ENCODE assay signal across 14 cellular contexts in the genomic region with DNA sequence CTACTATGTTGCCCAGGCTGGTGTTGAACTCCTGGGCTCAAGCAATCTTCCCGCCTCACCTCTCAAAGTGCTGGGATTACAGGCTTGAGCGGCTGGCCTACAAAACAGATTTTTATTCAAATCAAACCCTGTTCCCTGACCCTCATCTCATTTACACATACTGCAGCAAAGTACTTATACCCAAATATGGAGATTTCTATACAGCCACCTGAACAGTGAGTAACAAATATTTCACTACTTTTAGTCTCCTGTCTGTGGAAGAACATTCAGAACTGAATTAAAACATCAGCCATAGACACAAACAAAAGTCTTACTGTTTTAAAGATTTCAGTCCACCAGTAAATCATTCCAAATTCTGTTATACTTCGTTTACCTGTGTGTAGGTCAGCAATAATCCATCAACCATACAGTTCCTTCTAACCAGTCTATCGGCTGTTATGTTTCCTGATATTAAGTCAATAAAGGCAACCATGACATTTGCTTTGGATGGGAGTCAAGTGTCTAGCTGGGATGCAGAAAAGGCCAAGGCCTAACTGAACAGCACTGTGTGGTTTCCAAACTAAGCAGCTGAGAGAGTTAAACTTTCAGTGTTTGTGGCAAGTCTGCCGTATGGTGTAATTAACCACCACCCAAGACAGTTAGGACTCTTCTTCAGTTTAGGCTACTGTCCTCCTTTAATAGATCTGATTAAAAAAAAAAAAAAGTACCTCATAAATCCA. TPM values are rescaled to one million over a fixed set of nuclear protein-coding genes. Genes with fewer than 3 reads are reported as not detected.
DNase-seq lines count a peak whose midpoint lies in the region; ATAC-seq, FAIRE-seq and TF ChIP-seq lines count a peak whose summit lies in the region.
"Had no signal": no experiment of that assay in that cellular context is flagged by ENCODE, and none has a peak within 500 bp of the region (broad histone marks: within the 10 kb centered on the region; RNA-seq: fewer than 3 reads in every experiment).

No MANE protein-coding gene starts in this region.

- no peak for TF ChIP-seq EP300 in HepG2 (IDR thresholded peaks at IDR 0.05; ENCODE audit: low read depth in 2 of 2, low read length in 2 of 2)
- no peak for TF ChIP-seq EP300 in HepG2 (CRISPR knock-in tag; IDR thresholded peaks at IDR 0.05; ENCODE audit: borderline replicate concordance)

- 100% methylated on average over 2 of the region's 5 CpGs; no CpG with 5 or more reads in 1 of the 2 experiments for WGBS in IMR-90 (ENCODE audit: extremely low coverage in 2 of 2, insufficient read length in 1 of 2), 2 experiments
- 75% methylated on average over 5 of the region's 5 CpGs for WGBS in HepG2 (ENCODE audit: low lambda C conversion rate)
- WGBS in hepatocyte (ENCODE audit: low lambda C conversion rate, missing lambda C conversion rate), result 86% methylated on average over 5 of the region's 5 CpGs

- no peak overlapping the region; the same call in 1 of the 2 replicates for H3K18ac ChIP-seq in IMR-90 (ENCODE audit: low read depth, low read length)

- peaks cover 15 to 27% of the 10 kb centered on the region in 2 donors for H3K36me3 Mint-ChIP-seq in CD4-positive, alpha-beta memory T cell

- no peak overlapping the region for H3K14ac ChIP-seq in IMR-90 (replicated peaks; ENCODE audit: low read depth, low read length)

- H2BK5ac ChIP-seq in IMR-90 (ENCODE audit: low read depth, low read length, poor library complexity, severe bottlenecking), result no peak overlapping the region

- POLR2A ChIA-PET in CD4-positive, alpha-beta memory T cell (lab: Charles Lee; ENCODE audit: partially characterized antibody), result interaction anchor here (0.8 to 1.7 kb wide), 6 partner anchors 15 to 87 kb away, joined by 3 to 18 read pairs (median 5); a partner anchor contains a TSS
- POLR2A ChIA-PET in IMR-90 (lab: Charles Lee; ENCODE audit: unreplicated experiment), result no interaction called here
- POLR2A ChIA-PET in HepG2 (lab: Yijun Ruan, JAX), result no interaction called here

- no peak overlapping the region for H4K91ac ChIP-seq in IMR-90 (ENCODE audit: insufficient read depth, low read depth, low read length)

- in situ Hi-C loops in IMR-90 (cut with MboI; ENCODE audit: low sequenced_read_pairs) (no loop called here), HepG2 (cut with HindIII; ENCODE audit: extremely low pct_ligation_motif_present, low pct_unique_long_range_greater_than_20kb) (no loop called here)

- H3K79me2 ChIP-seq in HepG2 (ENCODE audit: insufficient read depth, low read length), result peaks cover 22% of the 10 kb centered on the region
- H3K79me2 ChIP-seq in hepatocyte, result peaks cover 63% of the 10 kb centered on the region

- H3K9me3 ChIP-seq in CD4-positive, alpha-beta memory T cell (ENCODE audit: control insufficient read depth in 1 of 2, low read length in 2 of 2), result peaks cover 0 to 2% of the 10 kb centered on the region in 2 donors
- H3K9me3 ChIP-seq in IMR-90 (ENCODE audit: control insufficient read depth, insufficient read depth, low read length), result no peaks in the 10 kb centered on the region
- no peaks in the 10 kb centered on the region for H3K9me3 ChIP-seq in HepG2 (ENCODE audit: low read length)
- H3K9me3 ChIP-seq in hepatocyte (ENCODE audit: low read depth), result no peaks in the 10 kb centered on the region
- H3K9me3 ChIP-seq: SJSA1 had no signal

- H3K23ac ChIP-seq in IMR-90 (ENCODE audit: low read depth, low read length), result peak overlapping the region; percentile 48; the same call in 1 of the 2 replicates

- TF ChIP-seq POLR2A in IMR-90 (IDR thresholded peaks at IDR 0.05; ENCODE audit: low read depth, low read length) (no peak), HepG2 (IDR thresholded peaks at IDR 0.05; ENCODE audit: insufficient read depth in 1 of 2, low read depth in 2 of 2, low read length in 2 of 2) (no peak)

- no peak overlapping the region for H2AK5ac ChIP-seq in IMR-90 (ENCODE audit: low read depth, low read length)

- H3K9ac ChIP-seq in IMR-90 (ENCODE audit: low read depth, low read length) (no peak overlapping the region), HepG2 (ENCODE audit: insufficient read depth, low read depth, low read length) (no peak overlapping the region)

- no peak overlapping the region for H2AK9ac ChIP-seq in IMR-90 (replicated peaks; ENCODE audit: low read depth, low read length, poor library complexity)

- DNase-seq in CD4-positive, alpha-beta memory T cell, result no peak
- DNase-seq in IMR-90 (no peak), SHP77 (lab: John Stamatoyannopoulos, UW) (peak; percentile 39 to 63), HepG2 (ENCODE audit: low spot score) (peak; percentile 35), hepatocyte (ENCODE audit: low spot score) (no peak), superior temporal gyrus (ENCODE audit: extremely low spot score) (no peak)
- DNase-seq: foreskin keratinocyte; mesendoderm; NCI-H1694 treated with DMSO at 0.1 percent for 48 hours; stimulated activated naive CD4-positive, alpha-beta T cell had no signal

- no peak overlapping the region for H3K27ac ChIP-seq in CD4-positive, alpha-beta memory T cell (ENCODE audit: low read depth, low read length)
- H3K27ac ChIP-seq in IMR-90 (ENCODE audit: insufficient read depth, low read length), result no peak overlapping the region
- no peak overlapping the region for H3K27ac ChIP-seq in HepG2 (ENCODE audit: extremely low read length, insufficient read depth, low read length)
- no peak overlapping the region for H3K27ac ChIP-seq in hepatocyte
- H3K27ac ChIP-seq: foreskin keratinocyte, SJSA1 had no signal

- H3K4me1 ChIP-seq in CD4-positive, alpha-beta memory T cell (ENCODE audit: insufficient read depth, low read length), result peaks cover 72% of the 10 kb centered on the region
- H3K4me1 ChIP-seq in IMR-90 (ENCODE audit: control insufficient read depth, insufficient read depth, low read length) (peaks cover 3% of the 10 kb centered on the region), HepG2 (ENCODE audit: insufficient read depth, low read length) (peaks cover 52% of the 10 kb centered on the region), hepatocyte (ENCODE audit: insufficient read depth) (peaks cover 3% of the 10 kb centered on the region)
- H3K4me1 ChIP-seq: SJSA1 had no signal

- no peaks in the 10 kb centered on the region for H3K27me3 Mint-ChIP-seq in CD4-positive, alpha-beta memory T cell

- peaks cover 55 to 98% (median 77%) of the 10 kb centered on the region in 4 donors for H3K4me1 Mint-ChIP-seq in CD4-positive, alpha-beta memory T cell

- H3K4me2 ChIP-seq in IMR-90 (ENCODE audit: low read depth, low read length) (no peak overlapping the region), HepG2 (ENCODE audit: low read depth, low read length) (no peak overlapping the region), hepatocyte (no peak overlapping the region)

- BruUV-seq in IMR-90 (replicated peaks; lab: Mats Ljungman, UMichigan), result no TSS peak
- BruUV-seq in HepG2 (replicated peaks; lab: Mats Ljungman, UMichigan), result no TSS peak

- H3K36me3 ChIP-seq in CD4-positive, alpha-beta memory T cell (ENCODE audit: insufficient read depth, low read length), result peaks cover 3% of the 10 kb centered on the region
- H3K36me3 ChIP-seq in IMR-90 (ENCODE audit: control insufficient read depth, insufficient read depth, low read length) (no peaks in the 10 kb centered on the region; the same call in 1 of the 2 replicates), HepG2 (replicated peaks in 1 of 2; ENCODE audit: control insufficient read depth in 1 of 2, insufficient read depth in 2 of 2, low read length in 2 of 2) (peaks cover 2 to 3% of the 10 kb centered on the region in 2 experiments; a peak in 3 of 5 replicates), hepatocyte (replicated peaks; ENCODE audit: insufficient read depth, low read depth) (no peaks in the 10 kb centered on the region)
- H3K36me3 ChIP-seq: SJSA1 had no signal

- H3K79me1 ChIP-seq in IMR-90 (ENCODE audit: low read depth in 1 of 2, low read length in 2 of 2), result peaks cover 33 to 43% of the 10 kb centered on the region in 2 experiments

- dilution Hi-C loops in IMR-90 (cut with HindIII; ENCODE audit: low sequenced_read_pairs, unreplicated experiment), result no loop called here

- H3K4ac ChIP-seq in IMR-90 (ENCODE audit: low read depth, low read length), result no peak overlapping the region

- no peaks in the 10 kb centered on the region for H3K9me2 ChIP-seq in hepatocyte (replicated peaks; ENCODE audit: insufficient read depth)

- peaks cover 0 to 4% (median 0%) of the 10 kb centered on the region in 8 donors for H3K9me3 Mint-ChIP-seq in CD4-positive, alpha-beta memory T cell

- no peak overlapping the region for H4K8ac ChIP-seq in IMR-90 (ENCODE audit: low read depth in 2 of 2, low read length in 2 of 2)

- peak; percentile 15 for FAIRE-seq in HepG2 (lab: Jason Lieb, UNC)

- H2AFZ ChIP-seq in IMR-90 (replicated peaks; ENCODE audit: low read length, poor library complexity) (no peak overlapping the region), HepG2 (ENCODE audit: low read length) (no peak overlapping the region), hepatocyte (no peak overlapping the region)

- no peak overlapping the region for H3K4me3 ChIP-seq in CD4-positive, alpha-beta memory T cell (ENCODE audit: low read length in 2 of 2)
- H3K4me3 ChIP-seq in IMR-90 (ENCODE audit: insufficient read depth, low read depth, low read length), result no peak overlapping the region
- no peak overlapping the region for H3K4me3 ChIP-seq in HepG2 (replicated peaks in 1 of 3; ENCODE audit: insufficient read depth in 1 of 3, low read depth in 2 of 3, low read length in 3 of 3)
- H3K4me3 ChIP-seq in hepatocyte, result no peak overlapping the region
- H3K4me3 ChIP-seq: SJSA1, smooth muscle cell had no signal

- intact Hi-C loops in CD4-positive, alpha-beta memory T cell (cut with micrococcal nuclease), result loop anchor here (2.0 kb wide), 2 partner anchors 17 to 21 kb away; no protein-coding TSS in a partner anchor
- intact Hi-C loops in IMR-90 (cut with micrococcal nuclease) (no loop called here), HepG2 (cut with micrococcal nuclease; ENCODE audit: unreplicated experiment) (no loop called here)

- H2BK20ac ChIP-seq in IMR-90 (ENCODE audit: low read depth, low read length), result no peak overlapping the region

- peak overlapping the region; percentile 24 to 97 (median 72) for H3K27ac Mint-ChIP-seq in CD4-positive, alpha-beta memory T cell

- H3K4me3 Mint-ChIP-seq in CD4-positive, alpha-beta memory T cell, result peak overlapping the region in 7 of 8 donors; percentile 3 to 84 (median 39)

- peak overlapping the region; percentile 20; the same call in 1 of the 3 replicates for H2BK15ac ChIP-seq in IMR-90 (ENCODE audit: low read depth, low read length)

- 0 out of 2 replicates have a peak, but pooled peaks cover 2% of the 10 kb centered on the region for H4K20me1 ChIP-seq in IMR-90 (ENCODE audit: insufficient read depth, low read length)
- no peaks in the 10 kb centered on the region for H4K20me1 ChIP-seq in HepG2 (ENCODE audit: insufficient read depth, low read length)
- no peaks in the 10 kb centered on the region for H4K20me1 ChIP-seq in hepatocyte (ENCODE audit: insufficient read depth, poor library complexity, severe bottlenecking)

- no peak overlapping the region for H2BK120ac ChIP-seq in IMR-90 (ENCODE audit: low read depth, low read length)

- TF ChIP-seq RAD21 in IMR-90 (IDR thresholded peaks at IDR 0.05; ENCODE audit: low read length), result no peak
- TF ChIP-seq RAD21 in HepG2 (CRISPR knock-in tag; IDR thresholded peaks at IDR 0.05), result no peak

- no peak overlapping the region for H4K5ac ChIP-seq in IMR-90 (ENCODE audit: low read depth, low read length)

- TF ChIP-seq CTCF in IMR-90 (conservative IDR thresholded peaks at IDR 0.05; ENCODE audit: low read depth, low read length) (no peak), HepG2 (CRISPR knock-in tag; IDR thresholded peaks at IDR 0.05) (no peak), hepatocyte (IDR thresholded peaks at IDR 0.05; ENCODE audit: poor library complexity) (no peak)

- peaks cover 9% of the 10 kb centered on the region for H3K9me1 ChIP-seq in IMR-90 (ENCODE audit: insufficient read depth, low read length)

- CTCF ChIA-PET in CD4-positive, alpha-beta memory T cell (lab: Charles Lee; ENCODE audit: partially characterized antibody), result no interaction called here
- CTCF ChIA-PET in IMR-90 (lab: Yijun Ruan, JAX), result no interaction called here
- CTCF ChIA-PET in HepG2 (lab: Yijun Ruan, JAX; ENCODE audit: low intra/inter-chr PET ratio, low total read pairs), result no interaction called here

- no peaks in the 10 kb centered on the region for H3K27me3 ChIP-seq in CD4-positive, alpha-beta memory T cell (ENCODE audit: insufficient read depth, low read length)
- H3K27me3 ChIP-seq in IMR-90 (ENCODE audit: control insufficient read depth, insufficient read depth, low read length), result no peaks in the 10 kb centered on the region
- no peaks in the 10 kb centered on the region for H3K27me3 ChIP-seq in HepG2 (ENCODE audit: control insufficient read depth in 1 of 2, insufficient read depth in 2 of 2, low read length in 2 of 2)
- H3K27me3 ChIP-seq in hepatocyte, result no peaks in the 10 kb centered on the region
- H3K27me3 ChIP-seq: foreskin keratinocyte, SJSA1 had no signal

- no peak for ATAC-seq in IMR-90 (ENCODE audit: low read depth)
- ATAC-seq in HepG2, result peak; percentile 40; the same call in 2 of the 3 replicates
- ATAC-seq in GM21390 (IDR thresholded peaks at IDR 0.05; ENCODE audit: unreplicated experiment), result no peak
- ATAC-seq in HG03442 (IDR thresholded peaks at IDR 0.05; ENCODE audit: unreplicated experiment), result no peak
- ATAC-seq: foreskin keratinocyte had no signal

- no peak overlapping the region for H3K56ac ChIP-seq in IMR-90 (ENCODE audit: extremely low read depth, insufficient read depth, low read length)

RNA-seq across cellular contexts. Expression of a gene that starts 22.3 kb away (rescaled TPM):
- 100 to 1,000 TPM; 163 to 172 TPM for total RNA-seq in CD4-positive, alpha-beta memory T cell
- polyA plus RNA-seq in CD4-positive, alpha-beta memory T cell, result 100 to 1,000 TPM in 1 of 2 donors, 10 to 100 TPM in 1; 47.9 to 124 TPM
- total RNA-seq in IMR-90 (2012; rRNA removed), result 2.2 and 2.7 TPM in 2 replicates
- polyA plus RNA-seq in IMR-90 (2012; rRNA removed), result 3.7 and 4.1 TPM in 2 replicates
- polyA plus RNA-seq in IMR-90 (2012; cell fraction: cytosol; rRNA removed), result 3.2 and 3.4 TPM in 2 replicates
- 7.5 and 10.9 TPM in 2 replicates for polyA plus RNA-seq in IMR-90 (2012; cell fraction: nucleus; rRNA removed; ENCODE audit: low replicate concordance)
- total RNA-seq in HepG2 (2016; rRNA removed; fragmentation: Illumina TruSeq; extraction: Trizol), result 4.1 and 6.0 TPM in 2 replicates
- total RNA-seq in HepG2 (2016; cell fraction: cytosol; rRNA removed; fragmentation: Illumina TruSeq; extraction: Trizol; ENCODE audit: low read depth), result 3.0 and 3.8 TPM in 2 replicates
- 3.2 and 7.0 TPM in 2 replicates for total RNA-seq in HepG2 (2016; cell fraction: insoluble cytoplasmic fraction; rRNA removed; fragmentation: Illumina TruSeq; extraction: Trizol)
- 4.2 and 4.8 TPM in 2 replicates for total RNA-seq in HepG2 (2016; cell fraction: membrane; rRNA removed; fragmentation: Illumina TruSeq; extraction: Trizol)
- 10.8 and 12.6 TPM in 2 replicates for total RNA-seq in HepG2 (2016; cell fraction: nucleus; rRNA removed; fragmentation: Illumina TruSeq; extraction: Trizol)
- polyA plus RNA-seq in HepG2 (2011; rRNA removed), result 12.7 and 15.7 TPM in 2 replicates
- polyA plus RNA-seq in HepG2 (2011; cell fraction: cytosol; rRNA removed), result 9.1 and 10.3 TPM in 2 replicates
- polyA plus RNA-seq in HepG2 (2011; cell fraction: nucleus; rRNA removed), result 32.7 and 33.0 TPM in 2 replicates
- 20.8 and 22.2 TPM in 2 replicates for polyA plus RNA-seq in HepG2 (2012)
- 2.9 and 3.1 TPM in 2 replicates for polyA plus RNA-seq in HepG2 (2016; cell fraction: cytosol; fragmentation: Illumina TruSeq; extraction: Trizol; ENCODE audit: low read depth)
- polyA plus RNA-seq in HepG2 (2016; cell fraction: insoluble cytoplasmic fraction; fragmentation: Illumina TruSeq; extraction: Trizol; ENCODE audit: low read depth), result 3.3 and 3.6 TPM in 2 replicates
- polyA plus RNA-seq in HepG2 (2016; cell fraction: membrane; fragmentation: Illumina TruSeq; extraction: Trizol; ENCODE audit: low read depth), result 3.4 and 3.6 TPM in 2 replicates
- 11.5 and 12.4 TPM in 2 replicates for polyA plus RNA-seq in HepG2 (2016; cell fraction: nucleus; fragmentation: Illumina TruSeq; extraction: Trizol; ENCODE audit: insufficient read depth, low read depth)
- polyA minus RNA-seq in HepG2 (2011; rRNA and poly(A)+ RNA removed; ENCODE audit: low replicate concordance), result 10.5 and 30.9 TPM in 2 replicates
- 13.3 and 18.1 TPM in 2 replicates for polyA minus RNA-seq in HepG2 (2011; cell fraction: cytosol; rRNA and poly(A)+ RNA removed)
- 48.8 and 61.2 TPM in 2 replicates for polyA minus RNA-seq in HepG2 (2011; cell fraction: nucleus; rRNA and poly(A)+ RNA removed)
- total RNA-seq in hepatocyte, result 10.3 and 14.3 TPM in 2 replicates
- polyA plus RNA-seq in hepatocyte, result 16.5 and 19.4 TPM in 2 replicates

Comparison
In these comparisons a context has a peak if more than half of its experiments do, and no peak if none do; other contexts are left out.
1. DNase-seq: peak in SHP77 (2 of 2) and HepG2 (single experiment); none in CD4-positive, alpha-beta memory T cell (0 of 5), IMR-90 (single experiment), hepatocyte (single experiment) and superior temporal gyrus (single experiment).
2. RNA of a gene that starts 22.3 kb away (total RNA-seq): 163 to 172 TPM in CD4-positive, alpha-beta memory T cell; 10.3 to 14.3 TPM in hepatocyte, 3.0 to 12.6 TPM in HepG2 and 2.2 to 2.7 TPM in IMR-90; every median in the first group is over 10 times any median in the second.